1 cellular context compared by ENCODE assay signal in the genomic region with DNA sequence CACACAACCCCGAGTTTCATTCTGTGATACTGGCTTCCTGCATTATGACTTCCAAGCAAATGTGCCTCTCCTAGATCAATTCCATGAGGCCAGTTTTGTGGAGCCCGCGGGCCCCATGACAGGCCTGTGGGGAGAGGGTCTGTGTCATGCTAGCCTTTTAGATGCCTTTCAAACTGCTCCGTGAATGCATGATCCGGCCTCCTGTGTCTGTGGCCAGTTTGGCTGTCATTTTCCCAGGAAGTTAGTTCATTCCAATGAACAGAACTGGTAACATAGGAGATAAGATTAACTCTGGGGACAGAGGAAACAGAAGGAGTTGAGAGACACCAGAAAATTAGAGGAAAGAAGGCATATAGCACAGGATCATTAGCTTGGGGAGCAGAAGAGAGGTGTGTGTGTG.
TF ChIP-seq lines count a peak whose summit lies in the region.

No MANE protein-coding gene starts in this region.

TF ChIP-seq in HepG2, 621 proteins besides CTCF, POLR2A, EP300 and RAD21:
- TF ChIP-seq, protein P1, sequence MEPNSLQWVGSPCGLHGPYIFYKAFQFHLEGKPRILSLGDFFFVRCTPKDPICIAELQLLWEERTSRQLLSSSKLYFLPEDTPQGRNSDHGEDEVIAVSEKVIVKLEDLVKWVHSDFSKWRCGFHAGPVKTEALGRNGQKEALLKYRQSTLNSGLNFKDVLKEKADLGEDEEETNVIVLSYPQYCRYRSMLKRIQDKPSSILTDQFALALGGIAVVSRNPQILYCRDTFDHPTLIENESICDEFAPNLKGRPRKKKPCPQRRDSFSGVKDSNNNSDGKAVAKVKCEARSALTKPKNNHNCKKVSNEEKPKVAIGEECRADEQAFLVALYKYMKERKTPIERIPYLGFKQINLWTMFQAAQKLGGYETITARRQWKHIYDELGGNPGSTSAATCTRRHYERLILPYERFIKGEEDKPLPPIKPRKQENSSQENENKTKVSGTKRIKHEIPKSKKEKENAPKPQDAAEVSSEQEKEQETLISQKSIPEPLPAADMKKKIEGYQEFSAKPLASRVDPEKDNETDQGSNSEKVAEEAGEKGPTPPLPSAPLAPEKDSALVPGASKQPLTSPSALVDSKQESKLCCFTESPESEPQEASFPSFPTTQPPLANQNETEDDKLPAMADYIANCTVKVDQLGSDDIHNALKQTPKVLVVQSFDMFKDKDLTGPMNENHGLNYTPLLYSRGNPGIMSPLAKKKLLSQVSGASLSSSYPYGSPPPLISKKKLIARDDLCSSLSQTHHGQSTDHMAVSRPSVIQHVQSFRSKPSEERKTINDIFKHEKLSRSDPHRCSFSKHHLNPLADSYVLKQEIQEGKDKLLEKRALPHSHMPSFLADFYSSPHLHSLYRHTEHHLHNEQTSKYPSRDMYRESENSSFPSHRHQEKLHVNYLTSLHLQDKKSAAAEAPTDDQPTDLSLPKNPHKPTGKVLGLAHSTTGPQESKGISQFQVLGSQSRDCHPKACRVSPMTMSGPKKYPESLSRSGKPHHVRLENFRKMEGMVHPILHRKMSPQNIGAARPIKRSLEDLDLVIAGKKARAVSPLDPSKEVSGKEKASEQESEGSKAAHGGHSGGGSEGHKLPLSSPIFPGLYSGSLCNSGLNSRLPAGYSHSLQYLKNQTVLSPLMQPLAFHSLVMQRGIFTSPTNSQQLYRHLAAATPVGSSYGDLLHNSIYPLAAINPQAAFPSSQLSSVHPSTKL (CRISPR knock-in tag; IDR thresholded peaks at IDR 0.05) = no peak
- TF ChIP-seq ATM (IDR thresholded peaks at IDR 0.05; ENCODE audit: borderline replicate concordance) = no peak
- TF ChIP-seq, protein P2, sequence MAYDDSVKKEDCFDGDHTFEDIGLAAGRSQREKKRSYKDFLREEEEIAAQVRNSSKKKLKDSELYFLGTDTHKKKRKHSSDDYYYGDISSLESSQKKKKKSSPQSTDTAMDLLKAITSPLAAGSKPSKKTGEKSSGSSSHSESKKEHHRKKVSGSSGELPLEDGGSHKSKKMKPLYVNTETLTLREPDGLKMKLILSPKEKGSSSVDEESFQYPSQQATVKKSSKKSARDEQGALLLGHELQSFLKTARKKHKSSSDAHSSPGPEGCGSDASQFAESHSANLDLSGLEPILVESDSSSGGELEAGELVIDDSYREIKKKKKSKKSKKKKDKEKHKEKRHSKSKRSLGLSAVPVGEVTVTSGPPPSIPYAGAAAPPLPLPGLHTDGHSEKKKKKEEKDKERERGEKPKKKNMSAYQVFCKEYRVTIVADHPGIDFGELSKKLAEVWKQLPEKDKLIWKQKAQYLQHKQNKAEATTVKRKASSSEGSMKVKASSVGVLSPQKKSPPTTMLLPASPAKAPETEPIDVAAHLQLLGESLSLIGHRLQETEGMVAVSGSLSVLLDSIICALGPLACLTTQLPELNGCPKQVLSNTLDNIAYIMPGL (CRISPR knock-in tag; IDR thresholded peaks at IDR 0.05; ENCODE audit: borderline replicate concordance in 1 of 2, low read depth in 1 of 2) = no peak
- TF ChIP-seq IKZF4 (CRISPR knock-in tag; IDR thresholded peaks at IDR 0.05; ENCODE audit: borderline replicate concordance, low read depth, not compliant biosample characterization) = no peak
- TF ChIP-seq ZNF543 (CRISPR knock-in tag; IDR thresholded peaks at IDR 0.05) = no peak
- TF ChIP-seq TAF1 (CRISPR knock-in tag; IDR thresholded peaks at IDR 0.05) = no peak
- TF ChIP-seq, protein P3, sequence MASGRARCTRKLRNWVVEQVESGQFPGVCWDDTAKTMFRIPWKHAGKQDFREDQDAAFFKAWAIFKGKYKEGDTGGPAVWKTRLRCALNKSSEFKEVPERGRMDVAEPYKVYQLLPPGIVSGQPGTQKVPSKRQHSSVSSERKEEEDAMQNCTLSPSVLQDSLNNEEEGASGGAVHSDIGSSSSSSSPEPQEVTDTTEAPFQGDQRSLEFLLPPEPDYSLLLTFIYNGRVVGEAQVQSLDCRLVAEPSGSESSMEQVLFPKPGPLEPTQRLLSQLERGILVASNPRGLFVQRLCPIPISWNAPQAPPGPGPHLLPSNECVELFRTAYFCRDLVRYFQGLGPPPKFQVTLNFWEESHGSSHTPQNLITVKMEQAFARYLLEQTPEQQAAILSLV (CRISPR knock-in tag; IDR thresholded peaks at IDR 0.05; ENCODE audit: borderline replicate concordance) = no peak
- no peak for TF ChIP-seq ZSCAN12 (CRISPR knock-in tag; IDR thresholded peaks at IDR 0.05)
- TF ChIP-seq ZNF10 (CRISPR knock-in tag; IDR thresholded peaks at IDR 0.05; ENCODE audit: borderline replicate concordance, low read depth) = no peak
- TF ChIP-seq, protein P4, sequence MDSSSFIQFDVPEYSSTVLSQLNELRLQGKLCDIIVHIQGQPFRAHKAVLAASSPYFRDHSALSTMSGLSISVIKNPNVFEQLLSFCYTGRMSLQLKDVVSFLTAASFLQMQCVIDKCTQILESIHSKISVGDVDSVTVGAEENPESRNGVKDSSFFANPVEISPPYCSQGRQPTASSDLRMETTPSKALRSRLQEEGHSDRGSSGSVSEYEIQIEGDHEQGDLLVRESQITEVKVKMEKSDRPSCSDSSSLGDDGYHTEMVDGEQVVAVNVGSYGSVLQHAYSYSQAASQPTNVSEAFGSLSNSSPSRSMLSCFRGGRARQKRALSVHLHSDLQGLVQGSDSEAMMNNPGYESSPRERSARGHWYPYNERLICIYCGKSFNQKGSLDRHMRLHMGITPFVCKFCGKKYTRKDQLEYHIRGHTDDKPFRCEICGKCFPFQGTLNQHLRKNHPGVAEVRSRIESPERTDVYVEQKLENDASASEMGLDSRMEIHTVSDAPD (CRISPR knock-in tag; IDR thresholded peaks at IDR 0.05) = no peak
- TF ChIP-seq STAT5B (CRISPR knock-in tag; IDR thresholded peaks at IDR 0.05) = no peak
- no peak for TF ChIP-seq KDM5B (CRISPR knock-in tag; IDR thresholded peaks at IDR 0.05; ENCODE audit: borderline replicate concordance)
- no peak for TF ChIP-seq ZNF468 (CRISPR knock-in tag; IDR thresholded peaks at IDR 0.05)
- TF ChIP-seq RELA (CRISPR knock-in tag; IDR thresholded peaks at IDR 0.05) = no peak
- TF ChIP-seq U2AF2 (IDR thresholded peaks at IDR 0.05; ENCODE audit: low read depth, low read length) = no peak
